12 cellular contexts compared by ENCODE assay signal in genomic region chr14:69073925-69074324, GRCh38.
"Had no signal": no experiment of that assay in that cellular context is flagged by ENCODE, and none has a peak within 500 bp of the region (broad histone marks: within the 10 kb centered on the region; RNA-seq: fewer than 3 reads in every experiment).

No MANE protein-coding gene starts in this region.

- DNase-seq: activated CD4-positive, alpha-beta T cell treated with anti-CD3 and anti-CD28 coated beads for 48 hours; activated CD8-positive, alpha-beta T cell treated with anti-CD3 and anti-CD28 coated beads for 36 hours; activated naive CD8-positive, alpha-beta T cell treated with anti-CD3 and anti-CD28 coated beads for 36 hours; amygdala; cortex of kidney; effector CD8-positive, alpha-beta T cell; foreskin melanocyte; left ventricle myocardium superior; natural killer cell; retina; stimulated activated naive B cell treated with anti-CD40 and anti-IgM and Interleukin-4, amounts not matched to agents 10 μg/mL and 1 μg/mL and 100 μg/mL, for 72 hours had no signal

- ATAC-seq: activated CD8-positive, alpha-beta T cell treated with anti-CD3 and anti-CD28 coated beads for 36 hours; left ventricle myocardium superior; natural killer cell; stimulated activated naive B cell treated with anti-CD40 and anti-IgM and Interleukin-4, amounts not matched to agents 10 μg/mL and 1 μg/mL and 100 μg/mL, for 72 hours; WTC11 had no signal
